In genomic region chr1:17636612-17637011, GRCh38 we compare ENCODE assay signal across 20 cellular contexts.
DNase-seq lines count a peak whose midpoint lies in the region; ATAC-seq, FAIRE-seq and TF ChIP-seq lines count a peak whose summit lies in the region.
"Had no signal": no experiment of that assay in that cellular context is flagged by ENCODE, and none has a peak within 500 bp of the region (broad histone marks: within the 10 kb centered on the region; RNA-seq: fewer than 3 reads in every experiment).

No MANE protein-coding gene starts in this region.

- ATAC-seq in HCT116 = peak; percentile 66
- no peak for ATAC-seq in GM19324 (IDR thresholded peaks at IDR 0.05; ENCODE audit: low FRiP score, unreplicated experiment)
- no peak for ATAC-seq in HG03175 (IDR thresholded peaks at IDR 0.05; ENCODE audit: unreplicated experiment)

- no peak overlapping the region for H3K9ac ChIP-seq in HCT116 (ENCODE audit: low read length)

- H3K9me2 ChIP-seq in HCT116 (ENCODE audit: insufficient read depth) = no peaks in the 10 kb centered on the region

- DNase-seq in A172 (ENCODE audit: low spot score) (peak; percentile 43), HCT116 (ENCODE audit: low read depth, low spot score) (no peak), SW480 (ENCODE audit: low spot score) (peak; percentile 79), fibroblast of peridontal ligament (ENCODE audit: extremely low read depth) (peak; percentile 59), iPS-NIHi7 (ENCODE audit: extremely low spot score) (no peak), GM12892 (ENCODE audit: insufficient read length) (no peak)
- DNase-seq: 8988T; activated CD4-positive, alpha-beta T cell treated with anti-CD3 and anti-CD28 coated beads, Interleukin-2, amount 10 ng/mL, durations not matched to agents 24 days and 14 days; activated CD8-positive, alpha-beta memory T cell treated with anti-CD3 and anti-CD28 coated beads, Interleukin-2, amount 50 U/mL, for 4 hours; activated effector memory CD4-positive, alpha-beta T cell treated with Interleukin-2 at 50 U/mL for 16 hours; CD4-positive, CD25-positive, alpha-beta regulatory T cell; KG1; left cardiac atrium; stimulated activated CD4-positive, alpha-beta T cell treated with anti-CD3 and anti-CD28 coated beads, Interleukin-12 subunit alpha, Interleukin-12 subunit beta, amount 100 ng/mL, for 4 hours had no signal

- no peak for TF ChIP-seq RAD21 in HCT116 (IDR thresholded peaks at IDR 0.05; ENCODE audit: low read depth)

- H3K27ac ChIP-seq in HCT116 (ENCODE audit: low read depth, low read length) = no peak overlapping the region

- intact Hi-C loops in HCT116 (cut with micrococcal nuclease) = no loop called here

- no peak for TF ChIP-seq CTCF in HCT116 (IDR thresholded peaks at IDR 0.05 in 2 of 3, conservative IDR thresholded peaks at IDR 0.05 in 1 of 3; ENCODE audit: borderline replicate concordance in 1 of 3, insufficient read depth in 1 of 3, low read depth in 2 of 3, low read length in 2 of 3)

- no peak overlapping the region for H2AFZ ChIP-seq in HCT116 (ENCODE audit: low read depth, low read length, poor library complexity, severe bottlenecking)

- no peaks in the 10 kb centered on the region for H3K79me2 ChIP-seq in HCT116 (ENCODE audit: insufficient read depth, low read length)

- peaks cover 0 to 11% of the 10 kb centered on the region in 2 experiments; a peak in 1 of 4 replicates for H3K36me3 ChIP-seq in HCT116 (ENCODE audit: control insufficient read depth in 1 of 2, insufficient read depth in 2 of 2, low read length in 2 of 2)

- no peaks in the 10 kb centered on the region for H3K27me3 ChIP-seq in HCT116 (ENCODE audit: insufficient read depth, low read length)

- no peaks in the 10 kb centered on the region for H4K20me1 ChIP-seq in HCT116 (ENCODE audit: insufficient read depth)

- RAD21 ChIA-PET in HCT116 (lab: Charles Lee; ENCODE audit: low non-redundant PET in 1 of 2, low total read pairs in 2 of 2, uncharacterized antibody in 2 of 2, unreplicated experiment in 2 of 2) = interaction anchor here in 1 of 2 experiments (0.7 kb wide), 1 partner anchor 50 kb away, joined by 4 read pairs; no protein-coding TSS in a partner anchor

- H3K4me1 ChIP-seq in HCT116 (ENCODE audit: control insufficient read depth in 1 of 2, insufficient read depth in 2 of 2, low read length in 2 of 2) = peaks cover 5 to 12% of the 10 kb centered on the region in 2 experiments

- no peak overlapping the region for H3K4me3 ChIP-seq in HCT116 (replicated peaks in 1 of 2; ENCODE audit: low read depth in 1 of 2, low read length in 2 of 2)

- BruUV-seq in HCT116 (replicated peaks; lab: Mats Ljungman, UMichigan) = no TSS peak

- FAIRE-seq in GM12892 (lab: Jason Lieb, UNC) = no peak
- FAIRE-seq: colon, endometrium, H1, TTC549 had no signal

- H3K4me2 ChIP-seq in HCT116 (ENCODE audit: low read length) = peak overlapping the region; percentile 17; the same call in 1 of the 2 replicates

- no peaks in the 10 kb centered on the region for H3K9me3 ChIP-seq in HCT116 (ENCODE audit: control insufficient read depth in 1 of 2, insufficient read depth in 1 of 2, low read depth in 1 of 2, low read length in 2 of 2)

- POLR2A ChIA-PET in HCT116 (lab: Charles Lee) = no interaction called here

- TF ChIP-seq POLR2A in HCT116 (IDR thresholded peaks at IDR 0.05; ENCODE audit: borderline replicate concordance, extremely low read depth, insufficient read depth, insufficient read length) = no peak
- no peak for TF ChIP-seq POLR2A in GM12892 (IDR thresholded peaks at IDR 0.05; ENCODE audit: low read depth, low read length)

- CTCF ChIA-PET in HCT116 (lab: Charles Lee) = interaction anchor here (1.1 kb wide), 1 partner anchor 142 kb away, joined by 3 read pairs; no protein-coding TSS in a partner anchor

TF ChIP-seq in HCT116, 20 proteins besides CTCF, POLR2A, EP300 and RAD21:
- TF ChIP-seq EZH2phosphoT487 (IDR thresholded peaks at IDR 0.05; ENCODE audit: borderline replicate concordance) (no peak), CBX3 (IDR thresholded peaks at IDR 0.05; ENCODE audit: low read depth) (no peak), REST (IDR thresholded peaks at IDR 0.05; ENCODE audit: low read depth) (no peak), ATF3 (IDR thresholded peaks at IDR 0.05) (no peak), ELF1 (IDR thresholded peaks at IDR 0.05; ENCODE audit: borderline replicate concordance, low read depth) (no peak), FOSL1 (IDR thresholded peaks at IDR 0.05; ENCODE audit: low read depth) (no peak), ZNF274 (IDR thresholded peaks at IDR 0.05; ENCODE audit: low read depth, low read length) (no peak), EGR1 (IDR thresholded peaks at IDR 0.05; ENCODE audit: low read depth) (no peak), ZBTB33 (IDR thresholded peaks at IDR 0.05; ENCODE audit: extremely low read depth, insufficient replicate concordance, low read length) (no peak), YY1 (IDR thresholded peaks at IDR 0.05; ENCODE audit: extremely low read depth, insufficient replicate concordance, low read depth, low read length) (no peak), SRF (IDR thresholded peaks at IDR 0.05; ENCODE audit: low read depth) (no peak), SP1 (IDR thresholded peaks at IDR 0.05; ENCODE audit: low read depth) (no peak), ZFX (IDR thresholded peaks at IDR 0.05) (no peak), TCF7L2 (IDR thresholded peaks at IDR 0.05; ENCODE audit: borderline replicate concordance, extremely low read depth, insufficient read depth, insufficient read length) (no peak), MAX (IDR thresholded peaks at IDR 0.05) (no peak), POLR2AphosphoS5 (IDR thresholded peaks at IDR 0.05; ENCODE audit: low read depth, low read length) (no peak)

Comparison
In these comparisons a context has a peak if more than half of its experiments do, and no peak if none do; other contexts are left out.
1. DNase-seq: peak in A172 (single experiment), SW480 (single experiment) and fibroblast of peridontal ligament (single experiment); none in HCT116 (single experiment), iPS-NIHi7 (single experiment) and GM12892 (single experiment).